In genomic region chr2:240573071-240573515, GRCh38 we compare ENCODE assay signal across 19 cellular contexts. TPM values are rescaled to one million over a fixed set of nuclear protein-coding genes. Genes with fewer than 3 reads are reported as not detected.
DNase-seq lines count a peak whose midpoint lies in the region; ATAC-seq and TF ChIP-seq lines count a peak whose summit lies in the region.
"Had no signal": no experiment of that assay in that cellular context is flagged by ENCODE, and none has a peak within 500 bp of the region (broad histone marks: within the 10 kb centered on the region; RNA-seq: fewer than 3 reads in every experiment).

No MANE protein-coding gene starts in this region.

- peaks cover 24% of the 10 kb centered on the region for H3K4me1 ChIP-seq in lower lobe of right lung
- peaks cover 22 to 48% (median 31%) of the 10 kb centered on the region in 6 donors for H3K4me1 ChIP-seq in spleen
- H3K4me1 ChIP-seq in esophagus squamous epithelium, result peaks cover 24 to 79% (median 31%) of the 10 kb centered on the region in 3 donors

- TF ChIP-seq CTCF in lower lobe of right lung (IDR thresholded peaks at IDR 0.05) (no peak), spleen (IDR thresholded peaks at IDR 0.05 in 8 of 11, conservative IDR thresholded peaks at IDR 0.05 in 3 of 11) (no peak), esophagus squamous epithelium (IDR thresholded peaks at IDR 0.05) (no peak)

- H3K9me3 ChIP-seq in lower lobe of right lung (no peaks in the 10 kb centered on the region), spleen (no peaks in the 10 kb centered on the region), esophagus squamous epithelium (no peaks in the 10 kb centered on the region)
- H3K9me3 ChIP-seq: SJCRH30 had no signal

- H3K27ac ChIP-seq in lower lobe of right lung (no peak overlapping the region), spleen (no peak overlapping the region), esophagus squamous epithelium (no peak overlapping the region)
- H3K27ac ChIP-seq: 22Rv1, SJCRH30 had no signal

- peaks cover 61% of the 10 kb centered on the region for H3K36me3 ChIP-seq in lower lobe of right lung
- H3K36me3 ChIP-seq in spleen, result peaks cover 3 to 83% (median 57%) of the 10 kb centered on the region in 6 donors
- H3K36me3 ChIP-seq in esophagus squamous epithelium, result peaks cover 31 to 67% (median 35%) of the 10 kb centered on the region in 3 donors
- H3K36me3 ChIP-seq: SJCRH30 had no signal

- H3K27me3 ChIP-seq in lower lobe of right lung (ENCODE audit: low read depth), result no peaks in the 10 kb centered on the region
- no peaks in the 10 kb centered on the region for H3K27me3 ChIP-seq in spleen (replicated peaks in 1 of 7)
- no peaks in the 10 kb centered on the region for H3K27me3 ChIP-seq in esophagus squamous epithelium
- H3K27me3 ChIP-seq: SJCRH30 had no signal

- intact Hi-C loops in left cardiac atrium (cut with DNase I), result no loop called here
- intact Hi-C loops in lower lobe of right lung (cut with DNase I), result no loop called here
- intact Hi-C loops in spleen (cut with DNase I; ENCODE audit: low total_unique reads), result no loop called here
- intact Hi-C loops in esophagus squamous epithelium (cut with DNase I), result no loop called here

- DNase-seq in activated CD4-positive, CD25-positive, alpha-beta regulatory T cell treated with anti-CD3 and anti-CD28 coated beads, Interleukin-2, amount 50 U/mL, for 72 hours, result peak; percentile 25
- DNase-seq in left cardiac atrium (peak; percentile 22), lower lobe of right lung (peak; percentile 47), spleen (peak; percentile 75), esophagus squamous epithelium (lab: John Stamatoyannopoulos, UW) (no peak), NCI-H2171 (lab: John Stamatoyannopoulos, UW) (no peak), GM19240 (ENCODE audit: insufficient read length, low spot score) (no peak)
- DNase-seq: CD4-positive, alpha-beta T cell; DMS53; Kasumi-1; MM.1S; NCI-H1092 treated with DMSO at 0.1 percent for 48 hours; NCI-H1694; NCI-H69; NK-92 treated with Interleukin-12 subunit alpha and Interleukin-12 subunit beta, amount 100 ng/mL, for 24 hours; SJCRH30 had no signal

- no peak for TF ChIP-seq POLR2A in spleen (IDR thresholded peaks at IDR 0.05)
- no peak for TF ChIP-seq POLR2A in esophagus squamous epithelium (IDR thresholded peaks at IDR 0.05)

- ATAC-seq in activated CD4-positive, CD25-positive, alpha-beta regulatory T cell treated with anti-CD3 and anti-CD28 coated beads, Interleukin-2, amount 50 U/mL, for 24 hours, result no peak
- ATAC-seq in left cardiac atrium (no peak), lower lobe of right lung (no peak)

- WGBS in spleen, 5 donors, result 90 to 100% (median 93%) methylated on average over 3 to 20 of the region's 20 CpGs
- 100% methylated on average over 1 of the region's 20 CpGs; no CpG with 5 or more reads in 1 of the 2 donors for WGBS in esophagus squamous epithelium, 2 donors

- no peak overlapping the region for H3K4me3 ChIP-seq in lower lobe of right lung
- no peak overlapping the region for H3K4me3 ChIP-seq in spleen
- no peak overlapping the region for H3K4me3 ChIP-seq in esophagus squamous epithelium
- H3K4me3 ChIP-seq: SJCRH30 had no signal

RNA-seq across cellular contexts. Expression of gene RNPEPL1, which starts 4.8 kb away (rescaled TPM):
- total RNA-seq in left cardiac atrium (10 to 100 TPM; 47.3 to 67.6 TPM), lower lobe of right lung (102 TPM), spleen (100 to 1,000 TPM in 2 of 7 donors, 10 to 100 TPM in 5; 57.2 to 116 (median 73.0) TPM), esophagus squamous epithelium (10 to 100 TPM; 41.9 to 96.5 (median 48.1) TPM)
- polyA plus RNA-seq in spleen, result 100 to 1,000 TPM in 2 of 3 donors, 10 to 100 TPM in 1; 79.8 to 165 (median 107) TPM

RNA-seq across cellular contexts. Expression of gene DUSP28, which starts 12.9 kb away (rescaled TPM):
- 1 to 10 TPM; 8.1 to 8.2 TPM for total RNA-seq in left cardiac atrium
- total RNA-seq in lower lobe of right lung, result 5.7 TPM
- total RNA-seq in spleen, result 10 to 100 TPM in 1 of 7 donors, 1 to 10 TPM in 6; 5.9 to 13.6 (median 7.1) TPM
- 1 to 10 TPM; 6.5 to 9.0 (median 7.9) TPM for polyA plus RNA-seq in spleen
- total RNA-seq in esophagus squamous epithelium, result 10 to 100 TPM in 1 of 4 donors, 1 to 10 TPM in 3; 2.0 to 10.5 (median 5.3) TPM

RNA-seq across cellular contexts. Expression of gene CAPN10, which starts 13.4 kb away (rescaled TPM):
- total RNA-seq in left cardiac atrium (10 to 100 TPM; 17.9 to 26.6 TPM), lower lobe of right lung (37.2 TPM), spleen (10 to 100 TPM; 43.0 to 82.6 (median 59.4) TPM), esophagus squamous epithelium (10 to 100 TPM in 3 of 4 donors, 1 to 10 TPM in 1; 9.9 to 23.3 (median 13.7) TPM)
- polyA plus RNA-seq in spleen, result 10 to 100 TPM; 34.7 to 83.1 (median 66.1) TPM

RNA-seq across cellular contexts. Expression of gene ANKMY1, which starts 15.3 kb away (rescaled TPM):
- total RNA-seq in left cardiac atrium, result 1 to 10 TPM; 4.9 to 8.1 TPM
- 29.3 TPM for total RNA-seq in lower lobe of right lung
- 10 to 100 TPM; 26.5 to 45.5 (median 30.1) TPM for total RNA-seq in spleen
- 10 to 100 TPM in 1 of 3 donors, 1 to 10 TPM in 2; 7.6 to 11.4 (median 8.1) TPM for polyA plus RNA-seq in spleen
- 10 to 100 TPM in 3 of 4 donors, 1 to 10 TPM in 1; 8.2 to 23.8 (median 17.1) TPM for total RNA-seq in esophagus squamous epithelium

RNA-seq across cellular contexts. Expression of gene GPR35, which starts 52.2 kb away (rescaled TPM):
- total RNA-seq in left cardiac atrium, result 1 to 10 TPM; 1.1 to 1.3 TPM
- total RNA-seq in lower lobe of right lung, result 4.7 TPM
- 10 to 100 TPM; 10.3 to 25.3 (median 18.7) TPM for total RNA-seq in spleen
- polyA plus RNA-seq in spleen, result 10 to 100 TPM in 2 of 3 donors, 1 to 10 TPM in 1; 7.4 to 19.1 (median 17.8) TPM
- 1 to 10 TPM in 3 of 4 donors, under 1 TPM in 1; 0.31 to 3.2 (median 1.3) TPM for total RNA-seq in esophagus squamous epithelium
- polyA plus RNA-seq: IgD-negative memory B cell had no signal

Comparison
In these comparisons a context has a peak if more than half of its experiments do, and no peak if none do; other contexts are left out.
1. DNase-seq: peak in activated CD4-positive, CD25-positive, alpha-beta regulatory T cell treated with anti-CD3 and anti-CD28 coated beads, Interleukin-2, amount 50 U/mL, for 72 hours (single experiment), left cardiac atrium (single experiment), lower lobe of right lung (single experiment) and spleen (single experiment); none in esophagus squamous epithelium (single experiment), NCI-H2171 (single experiment) and GM19240 (single experiment).